9 cellular contexts compared by ENCODE assay signal in genomic region chr18:3498705-3499451, GRCh38. TPM values are rescaled to one million over a fixed set of nuclear protein-coding genes. Genes with fewer than 3 reads are reported as not detected.
DNase-seq lines count a peak whose midpoint lies in the region; ATAC-seq and TF ChIP-seq lines count a peak whose summit lies in the region.
"Had no signal": no experiment of that assay in that cellular context is flagged by ENCODE, and none has a peak within 500 bp of the region (broad histone marks: within the 10 kb centered on the region; RNA-seq: fewer than 3 reads in every experiment).

No MANE protein-coding gene starts in this region.

- POLR2A ChIA-PET in CD8-positive, alpha-beta T cell (lab: Charles Lee), result interaction anchor here (2.6 kb wide), 1 partner anchor 95 kb away, joined by 6 read pairs; no protein-coding TSS in a partner anchor

- no peak overlapping the region for H3K27ac ChIP-seq in CD8-positive, alpha-beta T cell (ENCODE audit: low read depth, low read length)
- H3K27ac ChIP-seq in brain microvascular endothelial cell, result no peak overlapping the region
- H3K27ac ChIP-seq: epithelial cell of prostate had no signal

- H3K36me3 Mint-ChIP-seq in CD8-positive, alpha-beta T cell, result no peaks in the 10 kb centered on the region

- intact Hi-C loops in CD8-positive, alpha-beta T cell (cut with DNase I, micrococcal nuclease), result no loop called here

- no peaks in the 10 kb centered on the region for H3K9me3 Mint-ChIP-seq in CD8-positive, alpha-beta T cell

- H3K4me3 Mint-ChIP-seq in CD8-positive, alpha-beta T cell, result peak overlapping the region; percentile 65

- no peaks in the 10 kb centered on the region for H3K9me3 ChIP-seq in CD8-positive, alpha-beta T cell (ENCODE audit: low read length)

- peaks cover 9% of the 10 kb centered on the region for H3K4me1 ChIP-seq in CD8-positive, alpha-beta T cell (ENCODE audit: insufficient read depth, low read length)

- CTCF ChIA-PET in CD8-positive, alpha-beta T cell (lab: Charles Lee), result interaction anchor here (1.4 kb wide), 1 partner anchor 17 kb away, joined by 4 read pairs; no protein-coding TSS in a partner anchor

- TF ChIP-seq CTCF in CD8-positive, alpha-beta T cell (IDR thresholded peaks at IDR 0.05), result no peak
- no peak for TF ChIP-seq CTCF in brain microvascular endothelial cell (IDR thresholded peaks at IDR 0.05; ENCODE audit: low read depth, low read length, missing control alignments)

- peaks cover 37% of the 10 kb centered on the region for H3K27me3 Mint-ChIP-seq in CD8-positive, alpha-beta T cell (ENCODE audit: low read depth)

- DNase-seq in CD8-positive, alpha-beta T cell, result peak in 1 of 7 experiments; percentile 11
- DNase-seq in NCI-H69 (lab: John Stamatoyannopoulos, UW) (peak; percentile 84), brain microvascular endothelial cell (peak; percentile 18), islet precursor cell (peak; percentile 75), SIG-M5 (lab: John Stamatoyannopoulos, UW) (no peak)
- peak; percentile 21 for DNase-seq in stimulated activated CD4-positive, alpha-beta T cell treated with anti-CD3 and anti-CD28 coated beads, Interleukin-4, amount 100 ng/mL, for 1 hour

- H3K27me3 ChIP-seq in CD8-positive, alpha-beta T cell (ENCODE audit: insufficient read depth, low read length), result peaks cover 14% of the 10 kb centered on the region
- no peaks in the 10 kb centered on the region for H3K27me3 ChIP-seq in brain microvascular endothelial cell (replicated peaks)

- H3K4me1 Mint-ChIP-seq in CD8-positive, alpha-beta T cell (ENCODE audit: low read depth), result peaks cover 16% of the 10 kb centered on the region

- H3K4me3 ChIP-seq in CD8-positive, alpha-beta T cell (ENCODE audit: low read depth, low read length), result peak overlapping the region; percentile 21
- peak overlapping the region; percentile 55 for H3K4me3 ChIP-seq in brain microvascular endothelial cell (ENCODE audit: low read depth, low read length)

- in situ Hi-C loops in brain microvascular endothelial cell (cut with HindIII; ENCODE audit: low pct_ligation_motif_present, low sequenced_read_pairs), result no loop called here

- no peak for ATAC-seq in CD8-positive, alpha-beta T cell
- ATAC-seq in GM19395 (IDR thresholded peaks at IDR 0.05; ENCODE audit: unreplicated experiment), result no peak
- no peak for ATAC-seq in GM21786 (IDR thresholded peaks at IDR 0.05; ENCODE audit: unreplicated experiment)

- H3K27ac Mint-ChIP-seq in CD8-positive, alpha-beta T cell, result no peak overlapping the region

- H3K36me3 ChIP-seq in CD8-positive, alpha-beta T cell (ENCODE audit: insufficient read depth, low read length), result no peaks in the 10 kb centered on the region
- no peaks in the 10 kb centered on the region for H3K36me3 ChIP-seq in brain microvascular endothelial cell (replicated peaks)

RNA-seq across cellular contexts. Expression of gene TGIF1, which starts 48.9 kb away (rescaled TPM):
- total RNA-seq in CD8-positive, alpha-beta T cell, result 10 to 100 TPM; 66.6 to 71.6 TPM
